9 cellular contexts compared by ENCODE assay signal in the genomic region with DNA sequence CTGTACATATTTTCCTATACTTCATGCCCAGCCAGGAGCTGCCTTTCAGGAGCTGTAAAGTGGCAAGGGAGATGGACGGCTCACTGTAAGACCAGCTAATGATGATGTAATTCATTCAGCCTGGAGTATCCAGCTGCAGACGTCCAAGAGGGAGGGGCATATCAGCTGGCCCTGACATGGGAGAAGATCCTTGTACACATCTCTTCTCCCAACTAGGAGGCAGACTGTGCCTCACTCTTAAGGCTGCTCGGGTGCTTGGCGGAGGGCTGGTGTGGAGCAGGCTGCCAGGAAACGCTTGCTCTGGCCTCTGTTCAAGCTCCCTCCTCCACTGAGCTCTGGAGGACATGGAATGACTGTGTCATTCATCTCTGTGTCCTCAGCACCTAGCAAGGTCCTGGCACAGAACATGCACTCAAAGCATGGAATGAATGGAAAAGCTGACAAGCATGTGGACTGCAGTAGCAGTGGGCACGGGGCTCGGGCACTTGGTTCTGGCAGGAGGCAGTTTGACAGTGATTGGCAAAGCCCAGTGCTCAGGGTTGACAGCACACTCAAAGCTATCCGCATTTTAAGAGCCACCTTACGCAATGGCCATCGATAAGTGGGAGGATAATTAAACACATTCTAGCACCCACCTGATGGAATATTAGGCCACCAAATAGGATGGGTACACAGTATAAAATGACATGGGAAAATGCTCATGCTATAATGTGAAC.
DNase-seq lines count a peak whose midpoint lies in the region; ATAC-seq and TF ChIP-seq lines count a peak whose summit lies in the region.
"Had no signal": no experiment of that assay in that cellular context is flagged by ENCODE, and none has a peak within 500 bp of the region (broad histone marks: within the 10 kb centered on the region; RNA-seq: fewer than 3 reads in every experiment).

No MANE protein-coding gene starts in this region.

- no peaks in the 10 kb centered on the region for H3K9me3 ChIP-seq in RWPE2 (ENCODE audit: severe bottlenecking)

- CTCF ChIA-PET in WTC11 (lab: Charles Lee), result interaction anchor here (1.0 to 4.0 kb wide), 4 partner anchors 9 to 105 kb away, joined by 3 to 33 read pairs (median 4); no protein-coding TSS in a partner anchor

- H3K4me1 Mint-ChIP-seq in WTC11, result peaks cover 16% of the 10 kb centered on the region

- H3K36me3 ChIP-seq in RWPE2 (ENCODE audit: low read depth) (peaks cover 83% of the 10 kb centered on the region), rectal smooth muscle tissue (ENCODE audit: control insufficient read depth, insufficient read depth, low read length) (peaks cover 18% of the 10 kb centered on the region)

- peak overlapping the region; percentile 1 for H3K27ac ChIP-seq in RWPE2 (ENCODE audit: poor library complexity, severe bottlenecking)
- H3K27ac ChIP-seq in rectal smooth muscle tissue (ENCODE audit: low read depth, low read length), result peak overlapping the region; percentile 76
- H3K27ac ChIP-seq: KMS-11 had no signal

- ATAC-seq in RWPE2 (ENCODE audit: low read depth), result no peak
- no peak for ATAC-seq in GM21360 (IDR thresholded peaks at IDR 0.05; ENCODE audit: unreplicated experiment)
- no peak for ATAC-seq in WTC11
- ATAC-seq in HG03442 (IDR thresholded peaks at IDR 0.05; ENCODE audit: unreplicated experiment), result no peak

- no peaks in the 10 kb centered on the region for H3K27me3 Mint-ChIP-seq in WTC11 (ENCODE audit: low read depth)

- H3K4me3 ChIP-seq in HFF-Myc (replicated peaks; ENCODE audit: low read depth, low read length) (no peak overlapping the region), RWPE2 (ENCODE audit: severe bottlenecking) (no peak overlapping the region), rectal smooth muscle tissue (ENCODE audit: low read length) (no peak overlapping the region)

- H3K9ac ChIP-seq in rectal smooth muscle tissue (ENCODE audit: low read length), result no peak overlapping the region
- H3K9ac ChIP-seq: KMS-11 had no signal

- H3K4me3 Mint-ChIP-seq in WTC11, result no peak overlapping the region

- peaks cover 22% of the 10 kb centered on the region for H3K4me1 ChIP-seq in RWPE2 (ENCODE audit: insufficient read depth, poor library complexity, severe bottlenecking)
- peaks cover 40% of the 10 kb centered on the region for H3K4me1 ChIP-seq in rectal smooth muscle tissue (ENCODE audit: control insufficient read depth, insufficient read depth, low read length)

- H3K36me3 Mint-ChIP-seq in WTC11, result peaks cover 7% of the 10 kb centered on the region

- TF ChIP-seq CTCF in HFF-Myc (IDR thresholded peaks at IDR 0.05; ENCODE audit: low read depth, low read length, missing control alignments) (peak; percentile 15), RWPE2 (IDR thresholded peaks at IDR 0.05; ENCODE audit: poor library complexity, severe bottlenecking) (no peak), WTC11 (IDR thresholded peaks at IDR 0.05) (no peak)

- H3K27me3 ChIP-seq in RWPE2 (ENCODE audit: insufficient read depth, poor library complexity, severe bottlenecking) (no peaks in the 10 kb centered on the region), rectal smooth muscle tissue (ENCODE audit: control insufficient read depth, insufficient read depth, low read length) (no peaks in the 10 kb centered on the region)

- POLR2A ChIA-PET in WTC11 (lab: Charles Lee), result interaction anchor here (1.2 kb wide), 1 partner anchor 19 kb away, joined by 4 read pairs; no protein-coding TSS in a partner anchor

- peak; percentile 54 for DNase-seq in HFF-Myc (ENCODE audit: extremely low read depth, low read depth)
- DNase-seq in RWPE2 (ENCODE audit: low spot score), result no peak
- DNase-seq in glomerular visceral epithelial cell (ENCODE audit: extremely low spot score), result peak; percentile 41
- no peak for DNase-seq in ecto neural progenitor cell (ENCODE audit: low spot score)
- no peak for DNase-seq in WTC11 (ENCODE audit: low spot score)

- H3K27ac Mint-ChIP-seq in WTC11, result no peak overlapping the region

- no peaks in the 10 kb centered on the region for H3K9me3 Mint-ChIP-seq in WTC11

TF ChIP-seq in WTC11, 78 proteins besides CTCF, POLR2A, EP300 and RAD21:
- TF ChIP-seq NR2C2 (CRISPR knock-in tag; IDR thresholded peaks at IDR 0.05) (no peak), NR3C1 (CRISPR knock-in tag; conservative IDR thresholded peaks at IDR 0.05; ENCODE audit: low read depth) (no peak), SP1 (CRISPR knock-in tag; conservative IDR thresholded peaks at IDR 0.05) (no peak), E2F1 (CRISPR knock-in tag; IDR thresholded peaks at IDR 0.05) (no peak), ZNF219 (CRISPR knock-in tag; IDR thresholded peaks at IDR 0.05; ENCODE audit: borderline replicate concordance) (no peak), NFATC4 (CRISPR knock-in tag; IDR thresholded peaks at IDR 0.05) (no peak), PRRX2 (CRISPR knock-in tag; IDR thresholded peaks at IDR 0.05) (no peak), SMAD3 (CRISPR knock-in tag; IDR thresholded peaks at IDR 0.05; ENCODE audit: borderline replicate concordance) (no peak), PRDM15 (CRISPR knock-in tag; IDR thresholded peaks at IDR 0.05) (no peak), FOXK1 (CRISPR knock-in tag; IDR thresholded peaks at IDR 0.05) (no peak), NFE2L1 (CRISPR knock-in tag; IDR thresholded peaks at IDR 0.05) (no peak)
- TF ChIP-seq, protein P1, sequence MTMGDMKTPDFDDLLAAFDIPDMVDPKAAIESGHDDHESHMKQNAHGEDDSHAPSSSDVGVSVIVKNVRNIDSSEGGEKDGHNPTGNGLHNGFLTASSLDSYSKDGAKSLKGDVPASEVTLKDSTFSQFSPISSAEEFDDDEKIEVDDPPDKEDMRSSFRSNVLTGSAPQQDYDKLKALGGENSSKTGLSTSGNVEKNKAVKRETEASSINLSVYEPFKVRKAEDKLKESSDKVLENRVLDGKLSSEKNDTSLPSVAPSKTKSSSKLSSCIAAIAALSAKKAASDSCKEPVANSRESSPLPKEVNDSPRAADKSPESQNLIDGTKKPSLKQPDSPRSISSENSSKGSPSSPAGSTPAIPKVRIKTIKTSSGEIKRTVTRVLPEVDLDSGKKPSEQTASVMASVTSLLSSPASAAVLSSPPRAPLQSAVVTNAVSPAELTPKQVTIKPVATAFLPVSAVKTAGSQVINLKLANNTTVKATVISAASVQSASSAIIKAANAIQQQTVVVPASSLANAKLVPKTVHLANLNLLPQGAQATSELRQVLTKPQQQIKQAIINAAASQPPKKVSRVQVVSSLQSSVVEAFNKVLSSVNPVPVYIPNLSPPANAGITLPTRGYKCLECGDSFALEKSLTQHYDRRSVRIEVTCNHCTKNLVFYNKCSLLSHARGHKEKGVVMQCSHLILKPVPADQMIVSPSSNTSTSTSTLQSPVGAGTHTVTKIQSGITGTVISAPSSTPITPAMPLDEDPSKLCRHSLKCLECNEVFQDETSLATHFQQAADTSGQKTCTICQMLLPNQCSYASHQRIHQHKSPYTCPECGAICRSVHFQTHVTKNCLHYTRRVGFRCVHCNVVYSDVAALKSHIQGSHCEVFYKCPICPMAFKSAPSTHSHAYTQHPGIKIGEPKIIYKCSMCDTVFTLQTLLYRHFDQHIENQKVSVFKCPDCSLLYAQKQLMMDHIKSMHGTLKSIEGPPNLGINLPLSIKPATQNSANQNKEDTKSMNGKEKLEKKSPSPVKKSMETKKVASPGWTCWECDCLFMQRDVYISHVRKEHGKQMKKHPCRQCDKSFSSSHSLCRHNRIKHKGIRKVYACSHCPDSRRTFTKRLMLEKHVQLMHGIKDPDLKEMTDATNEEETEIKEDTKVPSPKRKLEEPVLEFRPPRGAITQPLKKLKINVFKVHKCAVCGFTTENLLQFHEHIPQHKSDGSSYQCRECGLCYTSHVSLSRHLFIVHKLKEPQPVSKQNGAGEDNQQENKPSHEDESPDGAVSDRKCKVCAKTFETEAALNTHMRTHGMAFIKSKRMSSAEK (CRISPR knock-in tag; IDR thresholded peaks at IDR 0.05; ENCODE audit: borderline replicate concordance), result no peak

Comparison
In these comparisons a context has a peak if more than half of its experiments do, and no peak if none do; other contexts are left out.
1. DNase-seq: peak in HFF-Myc (single experiment) and glomerular visceral epithelial cell (single experiment); none in RWPE2 (single experiment), ecto neural progenitor cell (single experiment) and WTC11 (single experiment).